ENCODE assay signal across 6 cellular contexts in the genomic region with DNA sequence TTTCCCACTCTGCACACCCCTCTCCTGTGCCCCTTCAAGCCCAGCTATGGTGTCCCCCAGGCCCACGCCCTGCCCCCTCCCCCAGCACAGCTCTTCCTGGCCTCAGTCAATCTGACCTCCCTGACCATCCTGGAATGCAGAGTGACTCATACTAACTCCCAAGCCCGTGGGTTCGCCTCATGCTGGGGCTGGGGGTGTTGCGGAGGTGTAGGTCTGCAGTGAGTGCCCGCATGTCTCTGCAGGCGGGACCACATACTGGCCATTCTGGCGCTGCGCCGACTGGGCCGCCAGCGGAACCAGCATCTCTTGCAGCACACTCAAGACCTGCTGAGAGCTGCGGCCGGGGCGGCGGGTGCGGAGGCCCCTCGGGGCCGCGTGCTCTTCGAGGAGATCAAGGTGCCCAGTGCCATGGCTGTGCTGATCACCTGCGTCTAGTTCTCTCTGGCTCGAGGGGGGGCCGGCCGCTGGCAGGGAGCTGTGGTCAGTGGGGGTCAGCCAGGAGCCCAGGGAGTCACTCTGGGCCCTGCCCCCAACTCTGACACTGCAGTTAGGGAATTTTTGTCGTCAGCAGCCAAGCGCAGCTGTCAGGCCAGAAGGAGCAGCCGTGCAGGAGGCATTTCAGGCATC. TPM values are rescaled to one million over a fixed set of nuclear protein-coding genes. Genes with fewer than 3 reads are reported as not detected.
A peak's percentile ranks its signal among the peaks of the same experiment; 100 is the strongest.
DNase-seq lines count a peak whose midpoint lies in the region; FAIRE-seq and TF ChIP-seq lines count a peak whose summit lies in the region.

No MANE protein-coding gene starts in this region.

- H3K9ac ChIP-seq in kidney (ENCODE audit: low read length in 2 of 2): no peak overlapping the region

- no peaks in the 10 kb centered on the region for H3K9me3 ChIP-seq in kidney (ENCODE audit: control insufficient read depth in 1 of 2, low read length in 2 of 2)

- H3K27ac ChIP-seq in kidney (ENCODE audit: low read depth in 2 of 2, low read length in 2 of 2): peak overlapping the region; percentile 51 to 67

- DNase-seq in AG08396 (ENCODE audit: low spot score) (peak; percentile 90), RCC 7860 (ENCODE audit: low spot score) (peak; percentile 89), kidney (peak; percentile 92), foreskin melanocyte (no peak), NOMO-1 treated with dmso at 0.1 percent for 144 hours (lab: John Stamatoyannopoulos, UW; ENCODE audit: unreplicated experiment) (no peak), activated gamma-delta T cell treated with Interleukin-2 at 50 U/mL for 16 hours (no peak)

- no peak overlapping the region for H3K4me3 ChIP-seq in kidney (ENCODE audit: low read length in 2 of 2)

- no peak for TF ChIP-seq CTCF in kidney (IDR thresholded peaks at IDR 0.05; ENCODE audit: borderline replicate concordance, extremely low read depth, insufficient read depth)

- intact Hi-C loops in kidney (cut with DNase I): loop anchor here (10.0 kb wide), 2 partner anchors 65 to 185 kb away; no protein-coding TSS in a partner anchor

- H3K36me3 ChIP-seq in kidney (ENCODE audit: control insufficient read depth in 1 of 2, insufficient read depth in 2 of 2, low read length in 2 of 2): no peaks in the 10 kb centered on the region

- peak; percentile 40 for FAIRE-seq in RCC 7860 (lab: Jason Lieb, UNC)
- FAIRE-seq in kidney (lab: Jason Lieb, UNC): no peak

- H3K4me1 ChIP-seq in kidney (ENCODE audit: control insufficient read depth in 1 of 2, insufficient read depth in 1 of 2, low read depth in 1 of 2, low read length in 2 of 2): peaks cover 6 to 19% of the 10 kb centered on the region in 2 donors

RNA-seq across cellular contexts. Expression of a gene that starts 13.4 kb away (rescaled TPM):
- total RNA-seq in kidney: 301 TPM
- 42.9 TPM for polyA plus RNA-seq in kidney (ENCODE audit: insufficient read depth, low read depth, low replicate concordance)

RNA-seq across cellular contexts. Expression of a gene that starts 15.4 kb away (rescaled TPM):
- total RNA-seq in kidney: 11.6 TPM
- polyA plus RNA-seq in kidney (ENCODE audit: insufficient read depth, low read depth, low replicate concordance): 15.6 TPM

RNA-seq across cellular contexts. Expression of a gene that starts 25.9 kb away (rescaled TPM):
- not detected for total RNA-seq in kidney
- 0.82 TPM for polyA plus RNA-seq in kidney (ENCODE audit: insufficient read depth, low read depth, low replicate concordance)

RNA-seq across cellular contexts. Expression of a gene that starts 52.6 kb away (rescaled TPM):
- total RNA-seq in kidney: 127 TPM
- polyA plus RNA-seq in kidney (ENCODE audit: insufficient read depth, low read depth, low replicate concordance): 22.5 TPM

Comparison
In these comparisons a context has a peak if more than half of its experiments do, and no peak if none do; other contexts are left out.
1. DNase-seq: peak in AG08396 (single experiment), RCC 7860 (single experiment) and kidney (single experiment); none in foreskin melanocyte (single experiment), NOMO-1 treated with dmso at 0.1 percent for 144 hours (single experiment) and activated gamma-delta T cell treated with Interleukin-2 at 50 U/mL for 16 hours (single experiment).